18 cellular contexts compared by ENCODE assay signal in the genomic region with DNA sequence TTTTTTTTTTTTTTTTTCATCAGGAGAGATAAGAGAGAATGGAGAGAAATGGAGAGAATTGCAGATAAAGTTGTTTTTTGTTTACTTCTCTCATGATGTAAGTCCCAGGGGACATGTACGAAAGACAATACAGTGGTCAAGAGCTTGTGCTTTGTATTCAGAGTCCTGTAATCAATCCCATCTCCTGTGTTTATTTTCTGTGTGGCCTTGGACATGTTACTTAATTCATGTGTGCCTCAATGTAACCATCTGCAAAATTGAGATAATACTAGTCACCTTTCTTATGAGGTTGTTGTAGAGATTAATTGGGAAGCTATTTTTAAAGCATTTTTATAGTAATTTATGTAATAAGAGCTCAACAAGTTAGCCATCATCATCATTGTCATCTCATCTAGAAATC.
DNase-seq lines count a peak whose midpoint lies in the region; ATAC-seq, FAIRE-seq and TF ChIP-seq lines count a peak whose summit lies in the region.
"Had no signal": no experiment of that assay in that cellular context is flagged by ENCODE, and none has a peak within 500 bp of the region (broad histone marks: within the 10 kb centered on the region; RNA-seq: fewer than 3 reads in every experiment).

No MANE protein-coding gene starts in this region.

- H3K9me3 ChIP-seq in gastrocnemius medialis: no peaks in the 10 kb centered on the region

- H3K27me3 Mint-ChIP-seq in endothelial cell (ENCODE audit: unreplicated experiment): no peaks in the 10 kb centered on the region
- H3K27me3 Mint-ChIP-seq in stimulated activated memory B cell treated with anti-CD40 and anti-IgM and Interleukin-4, amounts not matched to agents 10 μg/mL and 1 μg/mL and 100 μg/mL, for 72 hours: no peaks in the 10 kb centered on the region
- H3K27me3 Mint-ChIP-seq: CD4-positive, CD25-positive, alpha-beta regulatory T cell had no signal

- intact Hi-C loops in gastrocnemius medialis (cut with DNase I; ENCODE audit: low total_unique reads): loop anchor here (10.0 kb wide), 1 partner anchor 321 kb away; no protein-coding TSS in a partner anchor

- TF ChIP-seq CTCF in endothelial cell (IDR thresholded peaks at IDR 0.05; ENCODE audit: unreplicated experiment) (no peak), gastrocnemius medialis (IDR thresholded peaks at IDR 0.05 in 4 of 5, conservative IDR thresholded peaks at IDR 0.05 in 1 of 5) (no peak)

- H3K36me3 Mint-ChIP-seq in endothelial cell (ENCODE audit: low read depth, unreplicated experiment): no peaks in the 10 kb centered on the region
- peaks cover 8% of the 10 kb centered on the region for H3K36me3 Mint-ChIP-seq in stimulated activated memory B cell treated with anti-CD40 and anti-IgM and Interleukin-4, amounts not matched to agents 10 μg/mL and 1 μg/mL and 100 μg/mL, for 72 hours
- H3K36me3 Mint-ChIP-seq: CD4-positive, CD25-positive, alpha-beta regulatory T cell had no signal

- in situ Hi-C loops in gastrocnemius medialis (cut with MboI; ENCODE audit: low sequenced_read_pairs in 4 of 4): no loop called here

- H3K27me3 ChIP-seq in gastrocnemius medialis: no peaks in the 10 kb centered on the region

- H3K4me1 ChIP-seq in gastrocnemius medialis: peaks cover 3 to 18% of the 10 kb centered on the region in 2 donors

- H3K9me3 Mint-ChIP-seq in endothelial cell (ENCODE audit: unreplicated experiment): no peaks in the 10 kb centered on the region
- H3K9me3 Mint-ChIP-seq in stimulated activated memory B cell treated with anti-CD40 and anti-IgM and Interleukin-4, amounts not matched to agents 10 μg/mL and 1 μg/mL and 100 μg/mL, for 72 hours: no peaks in the 10 kb centered on the region
- H3K9me3 Mint-ChIP-seq: HFFc6 had no signal

- ATAC-seq in stimulated activated memory B cell treated with anti-CD40 and anti-IgM and Interleukin-4, amounts not matched to agents 10 μg/mL and 1 μg/mL and 100 μg/mL, for 72 hours: no peak
- ATAC-seq in gastrocnemius medialis (no peak), HG03135 (IDR thresholded peaks at IDR 0.05; ENCODE audit: unreplicated experiment) (no peak)
- ATAC-seq: PC-3 had no signal

- DNase-seq in GM12892 (ENCODE audit: insufficient read length) (no peak), NCI-H69 (lab: John Stamatoyannopoulos, UW) (peak; percentile 5), endothelial cell (ENCODE audit: low spot score) (no peak), gastrocnemius medialis (no peak)
- no peak for DNase-seq in activated CD4-positive, alpha-beta T cell treated with anti-CD3 and anti-CD28 coated beads for 48 hours
- DNase-seq: ACHN; CD4-positive, CD25-positive, alpha-beta regulatory T cell; HFFc6; MV-4-11; NCI-H1417 treated with DMSO at 0.1 percent for 48 hours; NCI-H1930; NCI-H2171; NCI-H446; PC-3 had no signal

- no peak overlapping the region for H3K4me3 Mint-ChIP-seq in endothelial cell (ENCODE audit: unreplicated experiment)
- H3K4me3 Mint-ChIP-seq in stimulated activated memory B cell treated with anti-CD40 and anti-IgM and Interleukin-4, amounts not matched to agents 10 μg/mL and 1 μg/mL and 100 μg/mL, for 72 hours: peak overlapping the region; percentile 43
- H3K4me3 Mint-ChIP-seq: CD4-positive, CD25-positive, alpha-beta regulatory T cell; HFFc6 had no signal

- TF ChIP-seq POLR2A in GM12892 (IDR thresholded peaks at IDR 0.05; ENCODE audit: low read depth, low read length) (no peak), gastrocnemius medialis (IDR thresholded peaks at IDR 0.05) (no peak)

- FAIRE-seq in GM12892 (lab: Jason Lieb, UNC): peak; percentile 9
- FAIRE-seq: H1 had no signal

- H3K36me3 ChIP-seq in gastrocnemius medialis: no peaks in the 10 kb centered on the region

- H3K4me3 ChIP-seq in gastrocnemius medialis: no peak overlapping the region

- H3K27ac ChIP-seq in gastrocnemius medialis: no peak overlapping the region
- H3K27ac ChIP-seq: RWPE1 had no signal

- H3K27ac Mint-ChIP-seq in endothelial cell (ENCODE audit: unreplicated experiment): peak overlapping the region; percentile 63
- peak overlapping the region; percentile 92 for H3K27ac Mint-ChIP-seq in stimulated activated memory B cell treated with anti-CD40 and anti-IgM and Interleukin-4, amounts not matched to agents 10 μg/mL and 1 μg/mL and 100 μg/mL, for 72 hours
- H3K27ac Mint-ChIP-seq: CD4-positive, CD25-positive, alpha-beta regulatory T cell; HFFc6 had no signal

- peaks cover 24% of the 10 kb centered on the region for H3K4me1 Mint-ChIP-seq in endothelial cell (ENCODE audit: unreplicated experiment)
- peaks cover 91% of the 10 kb centered on the region for H3K4me1 Mint-ChIP-seq in stimulated activated memory B cell treated with anti-CD40 and anti-IgM and Interleukin-4, amounts not matched to agents 10 μg/mL and 1 μg/mL and 100 μg/mL, for 72 hours
- H3K4me1 Mint-ChIP-seq: CD4-positive, CD25-positive, alpha-beta regulatory T cell had no signal
